In genomic region chr10:59626523-59626869, GRCh38 we compare ENCODE assay signal across 1 cellular context.
TF ChIP-seq lines count a peak whose summit lies in the region.

No MANE protein-coding gene starts in this region.

TF ChIP-seq in H1, 55 proteins besides CTCF, POLR2A, EP300 and RAD21:
- no peak for TF ChIP-seq SP1 (IDR thresholded peaks at IDR 0.05; ENCODE audit: low read depth, low read length)
- peak; percentile 98 for TF ChIP-seq CEBPB (IDR thresholded peaks at IDR 0.05; ENCODE audit: low read depth, low read length)
- no peak for TF ChIP-seq GABPA (IDR thresholded peaks at IDR 0.05; ENCODE audit: borderline replicate concordance, insufficient read depth, low read length)
